ENCODE assay signal across 13 cellular contexts in the genomic region with DNA sequence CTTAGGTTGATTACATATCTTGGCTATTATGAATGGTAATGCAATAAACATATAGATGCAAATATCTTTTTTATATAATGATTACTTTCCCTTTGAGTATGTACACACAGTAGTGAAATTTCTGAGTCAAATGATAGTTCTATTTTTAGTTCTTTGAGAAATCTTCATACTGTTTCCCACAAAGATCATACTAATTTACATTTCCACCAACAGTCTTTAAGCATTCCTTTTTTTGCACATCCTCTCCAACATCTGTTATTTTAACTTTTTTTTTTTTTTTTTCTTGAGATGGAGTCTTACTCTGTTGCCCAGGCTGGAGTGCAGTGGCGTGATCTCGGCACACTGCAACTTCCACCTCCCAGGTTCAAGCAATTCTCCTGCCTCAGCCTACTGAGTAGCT. TPM values are rescaled to one million over a fixed set of nuclear protein-coding genes. Genes with fewer than 3 reads are reported as not detected.
"Had no signal": no experiment of that assay in that cellular context is flagged by ENCODE, and none has a peak within 500 bp of the region (broad histone marks: within the 10 kb centered on the region; RNA-seq: fewer than 3 reads in every experiment).

No MANE protein-coding gene starts in this region.

RNA-seq across cellular contexts. Expression of gene ANXA10, which starts 45.4 kb away (rescaled TPM):
- total RNA-seq: activated CD4-positive, alpha-beta T cell treated with anti-CD3 and anti-CD28 coated beads for 36 hours; activated CD8-positive, alpha-beta memory T cell treated with anti-CD3 and anti-CD28 coated beads, Interleukin-2, amount 10 ng/mL, durations not matched to agents 7 days and 5 days; activated CD8-positive, alpha-beta T cell treated with anti-CD3 and anti-CD28 coated beads, Interleukin-2, amount 10 ng/mL, durations not matched to agents 7 days and 5 days; activated T-helper 2 cell treated with anti-CD3 and anti-CD28 coated beads, Interferon-gamma antibody, Interleukin-2, Interleukin-4, amounts not matched to agents 10 μg/mL and 5 μg/mL and 100 μg/mL, durations not matched to agents 14 hours and 24 hours and 36 hours; cardiac muscle cell; heart right ventricle; lower lobe of right lung; mononuclear cell; natural killer cell; occipital lobe; pulmonary artery endothelial cell; right atrium auricular region; tibial nerve had no signal
- polyA plus RNA-seq: cardiac muscle cell, heart right ventricle had no signal
